ENCODE assay signal across 12 cellular contexts in the genomic region with DNA sequence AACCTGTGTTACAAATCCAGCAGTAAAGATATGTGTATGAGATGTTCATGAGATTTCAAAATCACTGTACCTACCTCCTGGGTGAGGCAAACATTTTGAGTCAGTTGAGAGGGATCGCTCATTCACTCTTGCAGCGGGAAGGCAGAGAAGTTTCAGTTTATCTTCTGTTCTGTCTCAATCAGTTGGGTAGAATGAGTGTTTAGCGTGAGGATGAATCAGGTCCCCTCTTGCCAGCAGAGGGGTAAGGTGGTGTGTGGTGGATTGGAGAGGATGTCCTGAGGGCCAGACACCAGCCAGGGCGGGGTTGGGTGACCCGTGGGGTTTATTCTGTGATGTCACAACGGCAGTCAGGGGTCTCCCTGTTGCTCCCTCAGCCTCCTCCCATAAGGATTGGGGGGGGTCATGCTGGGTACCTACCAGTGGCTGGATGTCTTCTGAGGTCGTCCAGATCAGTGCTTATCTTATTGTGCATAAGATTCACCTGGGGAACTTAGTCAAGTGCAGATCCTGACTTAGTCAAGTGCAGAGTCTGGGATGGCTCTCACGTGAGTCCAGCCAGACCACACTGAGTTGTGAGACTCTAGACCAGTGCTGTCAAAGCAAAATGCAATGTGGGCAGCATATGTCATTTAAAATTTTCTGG. TPM values are rescaled to one million over a fixed set of nuclear protein-coding genes. Genes with fewer than 3 reads are reported as not detected.
A peak's percentile ranks its signal among the peaks of the same experiment; 100 is the strongest.
DNase-seq lines count a peak whose midpoint lies in the region; ATAC-seq and TF ChIP-seq lines count a peak whose summit lies in the region.
"Had no signal": no experiment of that assay in that cellular context is flagged by ENCODE, and none has a peak within 500 bp of the region (broad histone marks: within the 10 kb centered on the region; RNA-seq: fewer than 3 reads in every experiment).

TSS of gene GSG1 (minus strand) at position 277 of the 643 bp plus-strand sequence. CDS start at position 122, 155 bp downstream.

- no peaks in the 10 kb centered on the region for H3K36me3 ChIP-seq in neutrophil
- H3K36me3 ChIP-seq in body of pancreas (replicated peaks in 1 of 2; ENCODE audit: insufficient read depth in 1 of 2, low read depth in 2 of 2): no peaks in the 10 kb centered on the region

- peak within 1 kb of the TSS; percentile 66 for H3K4me3 Mint-ChIP-seq in HFFc6

- H3K27me3 ChIP-seq in neutrophil (no peaks in the 10 kb centered on the region), body of pancreas (no peaks in the 10 kb centered on the region)

- peak within 1 kb of the TSS; percentile 99 for H3K27ac Mint-ChIP-seq in HFFc6

- H3K4me1 Mint-ChIP-seq in HFFc6 (ENCODE audit: low read depth): peaks cover 50% of the 10 kb centered on the region

- no peaks in the 10 kb centered on the region; the same call in 1 of the 2 replicates for H3K27me3 Mint-ChIP-seq in HFFc6 (ENCODE audit: insufficient read depth)

- peak; percentile 8 for DNase-seq in AG08395 (ENCODE audit: low spot score)
- DNase-seq in HFFc6: peak; percentile 49
- peak; percentile 39 for DNase-seq in cerebellar cortex (ENCODE audit: low spot score)
- DNase-seq in NCI-H187 treated with DMSO at 0.1 percent for 48 hours (lab: John Stamatoyannopoulos, UW): no peak
- DNase-seq in HPDE6-E6E7 (ENCODE audit: extremely low spot score): no peak
- no peak for DNase-seq in body of pancreas
- no peak for DNase-seq in SHP77 treated with DMSO at 0.1 percent for 48 hours (lab: John Stamatoyannopoulos, UW)
- DNase-seq: activated effector memory CD4-positive, alpha-beta T cell treated with anti-CD3 and anti-CD28 coated beads, Interleukin-2, amount 50 U/mL, for 16 hours; NCI-H2029 treated with DMSO at 0.1 percent for 48 hours had no signal

- TF ChIP-seq CTCF in HFFc6 (IDR thresholded peaks at IDR 0.05) (no peak; the same call in 1 of the 2 replicates), neutrophil (IDR thresholded peaks at IDR 0.05) (no peak), body of pancreas (IDR thresholded peaks at IDR 0.05) (no peak)

- WGBS in body of pancreas, 2 donors: 83 to 87% methylated on average over 8 of the region's 8 CpGs

- H3K9me3 ChIP-seq in neutrophil (no peaks in the 10 kb centered on the region), body of pancreas (no peaks in the 10 kb centered on the region)

- intact Hi-C loops in body of pancreas (cut with DNase I): no loop called here

- no peak for TF ChIP-seq POLR2A in body of pancreas (IDR thresholded peaks at IDR 0.05)

- peaks cover 12 to 30% of the 10 kb centered on the region in 2 experiments for H3K4me1 ChIP-seq in neutrophil (ENCODE audit: control insufficient read depth in 1 of 2, insufficient read depth in 1 of 2, low read depth in 1 of 2, low read length in 1 of 2)
- peaks cover 15% of the 10 kb centered on the region for H3K4me1 ChIP-seq in body of pancreas

- H3K9me3 Mint-ChIP-seq in HFFc6: no peaks in the 10 kb centered on the region

- H3K4me3 ChIP-seq in neutrophil (ENCODE audit: low read depth in 1 of 2, low read length in 1 of 2) (no peak within 1 kb of the TSS), body of pancreas (no peak within 1 kb of the TSS)
- H3K4me3 ChIP-seq: lung had no signal

- ATAC-seq in body of pancreas: no peak

- H3K27ac ChIP-seq in neutrophil (peak within 1 kb of the TSS; percentile 70), body of pancreas (peak within 1 kb of the TSS in 1 of 4 donors; percentile 92)

- peaks cover 6% of the 10 kb centered on the region for H3K36me3 Mint-ChIP-seq in HFFc6 (ENCODE audit: low read depth)

RNA-seq across cellular contexts. Expression of gene GSG1, which starts in this region (rescaled TPM):
- 1 to 10 TPM in 2 of 6 experiments, under 1 TPM in 4; 0.48 to 1.0 (median 0.75) TPM for total RNA-seq in HFFc6 (2021; fragmentation: NEBNext Ultra II Directional; extraction: Animal tissue kit (Norgen Biotek cat#: 25700))
- 1 to 10 TPM in 1 of 2 donors, under 1 TPM in 1; 0.66 to 2.1 TPM for total RNA-seq in body of pancreas
- total RNA-seq: lung, ureter had no signal

Comparison
In these comparisons a context has a peak if more than half of its experiments do, and no peak if none do; other contexts are left out.
1. DNase-seq: peak in AG08395 (single experiment), HFFc6 (single experiment) and cerebellar cortex (single experiment); none in NCI-H187 treated with DMSO at 0.1 percent for 48 hours (single experiment), HPDE6-E6E7 (single experiment), body of pancreas (0 of 4) and SHP77 treated with DMSO at 0.1 percent for 48 hours (single experiment).